Comparison of ENCODE assay signal across 8 cellular contexts in the genomic region with DNA sequence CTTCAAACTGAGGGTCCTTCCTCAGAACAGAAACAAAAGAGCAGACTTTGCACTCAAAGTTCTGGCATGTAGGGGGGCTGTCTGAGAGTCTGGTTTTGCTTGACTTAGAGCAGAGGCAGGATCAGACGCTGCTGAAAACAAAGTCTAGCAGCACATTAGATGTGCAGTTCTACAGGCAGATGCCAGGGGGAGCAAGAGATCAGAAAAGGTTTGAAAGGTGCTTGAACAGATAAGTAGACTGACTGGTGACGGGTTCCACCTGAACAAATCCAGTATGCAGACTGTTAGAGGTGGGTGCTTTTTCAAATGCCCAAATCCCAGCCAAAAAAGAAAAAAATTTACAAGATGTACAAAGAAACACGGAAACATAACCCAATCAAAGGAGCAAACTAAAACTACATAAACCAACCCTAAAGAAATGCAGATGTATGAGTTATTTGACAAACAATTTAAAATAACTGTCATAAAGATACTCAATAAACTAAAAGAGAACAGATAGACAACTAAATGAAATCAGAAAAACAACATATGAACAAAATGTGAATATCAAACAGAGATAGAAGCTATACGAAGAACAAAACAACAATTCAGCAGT.
A peak's percentile ranks its signal among the peaks of the same experiment; 100 is the strongest.
DNase-seq lines count a peak whose midpoint lies in the region; ATAC-seq and TF ChIP-seq lines count a peak whose summit lies in the region.

No MANE protein-coding gene starts in this region.

- H3K4me1 ChIP-seq in heart right ventricle = no peaks in the 10 kb centered on the region
- H3K4me1 ChIP-seq in body of pancreas = no peaks in the 10 kb centered on the region

- H3K4me3 ChIP-seq in heart right ventricle (no peak overlapping the region), body of pancreas (no peak overlapping the region)
- no peak overlapping the region for H3K4me3 ChIP-seq in Jurkat, Clone E6-1 (ENCODE audit: low read length)

- H3K27me3 ChIP-seq in heart right ventricle = peaks cover 0 to 4% (median 0%) of the 10 kb centered on the region in 7 donors
- no peaks in the 10 kb centered on the region for H3K27me3 ChIP-seq in body of pancreas

- WGBS in heart right ventricle, 2 donors = 36 to 38% methylated on average over 4 of the region's 4 CpGs
- WGBS in body of pancreas, 2 donors = 28 to 33% methylated on average over 4 of the region's 4 CpGs

- H3K36me3 Mint-ChIP-seq in stimulated activated effector memory CD8-positive, alpha-beta T cell treated with anti-CD3 and anti-CD28 coated beads, Interleukin-12 subunit alpha, Interleukin-12 subunit beta, amount 100 ng/mL, for 72 hours = no peaks in the 10 kb centered on the region

- no peak for TF ChIP-seq POLR2A in body of pancreas (IDR thresholded peaks at IDR 0.05)

- DNase-seq in heart right ventricle (peak in 1 of 2 donors; percentile 20), cardiac septum (ENCODE audit: low spot score) (no peak), SK-N-DZ (ENCODE audit: low spot score) (peak; percentile 19), body of pancreas (peak in 3 of 4 donors; percentile 24 to 27 (median 25)), kidney tubule cell (ENCODE audit: low spot score) (peak; percentile 41)
- DNase-seq in Jurkat, Clone E6-1 (ENCODE audit: low read depth, low spot score) = peak; percentile 43
- peak; percentile 5 to 55 for DNase-seq in stimulated activated effector memory CD8-positive, alpha-beta T cell treated with anti-CD3 and anti-CD28 coated beads, Interleukin-12 subunit alpha, Interleukin-12 subunit beta, amount 100 ng/mL, for 72 hours (ENCODE audit: low spot score in 2 of 2)

- intact Hi-C loops in heart right ventricle (cut with DNase I) (loop anchor here in 7 of 10 donors (2.0 to 10.0 kb wide), 5 partner anchors 30 to 500 kb away; no protein-coding TSS in a partner anchor), cardiac septum (cut with DNase I) (loop anchor here (1.0 kb wide), 1 partner anchor 30 kb away; no protein-coding TSS in a partner anchor), body of pancreas (cut with DNase I) (no loop called here)

- ATAC-seq in heart right ventricle (peak in 3 of 8 donors; percentile 31 to 52 (median 38)), GM21825 (IDR thresholded peaks at IDR 0.05; ENCODE audit: unreplicated experiment) (peak; percentile 89), body of pancreas (peak; percentile 84)
- ATAC-seq in stimulated activated effector memory CD8-positive, alpha-beta T cell treated with anti-CD3 and anti-CD28 coated beads, Interleukin-12 subunit alpha, Interleukin-12 subunit beta, amount 100 ng/mL, for 72 hours = peak; percentile 62

- no peak overlapping the region for H3K4me3 Mint-ChIP-seq in stimulated activated effector memory CD8-positive, alpha-beta T cell treated with anti-CD3 and anti-CD28 coated beads, Interleukin-12 subunit alpha, Interleukin-12 subunit beta, amount 100 ng/mL, for 72 hours

- H3K4me1 Mint-ChIP-seq in stimulated activated effector memory CD8-positive, alpha-beta T cell treated with anti-CD3 and anti-CD28 coated beads, Interleukin-12 subunit alpha, Interleukin-12 subunit beta, amount 100 ng/mL, for 72 hours = no peaks in the 10 kb centered on the region

- no peak overlapping the region for H3K27ac Mint-ChIP-seq in stimulated activated effector memory CD8-positive, alpha-beta T cell treated with anti-CD3 and anti-CD28 coated beads, Interleukin-12 subunit alpha, Interleukin-12 subunit beta, amount 100 ng/mL, for 72 hours

- TF ChIP-seq CTCF in heart right ventricle (IDR thresholded peaks at IDR 0.05) (peak; percentile 27 to 77 (median 69)), body of pancreas (IDR thresholded peaks at IDR 0.05) (peak; percentile 37 to 70 (median 64))

- H3K36me3 ChIP-seq in heart right ventricle = no peaks in the 10 kb centered on the region
- no peaks in the 10 kb centered on the region for H3K36me3 ChIP-seq in body of pancreas (replicated peaks in 1 of 2; ENCODE audit: insufficient read depth in 1 of 2, low read depth in 2 of 2)

- H3K9me3 ChIP-seq in heart right ventricle (peaks cover 0 to 14% (median 5%) of the 10 kb centered on the region in 11 donors), body of pancreas (no peaks in the 10 kb centered on the region)

- H3K27ac ChIP-seq in heart right ventricle (no peak overlapping the region), body of pancreas (no peak overlapping the region)

- H3K9me3 Mint-ChIP-seq in stimulated activated effector memory CD8-positive, alpha-beta T cell treated with anti-CD3 and anti-CD28 coated beads, Interleukin-12 subunit alpha, Interleukin-12 subunit beta, amount 100 ng/mL, for 72 hours = no peaks in the 10 kb centered on the region
